ENCODE assay signal across 18 cellular contexts in genomic region chr4:82275431-82276423, GRCh38.
DNase-seq lines count a peak whose midpoint lies in the region; ATAC-seq and TF ChIP-seq lines count a peak whose summit lies in the region.
"Had no signal": no experiment of that assay in that cellular context is flagged by ENCODE, and none has a peak within 500 bp of the region (broad histone marks: within the 10 kb centered on the region; RNA-seq: fewer than 3 reads in every experiment).

No MANE protein-coding gene starts in this region.

- H2AFZ ChIP-seq in neural progenitor cell (replicated peaks), result no peak overlapping the region

- no peak overlapping the region for H3K4me3 ChIP-seq in neural progenitor cell
- H3K4me3 ChIP-seq: right atrium auricular region had no signal

- no peaks in the 10 kb centered on the region for H3K27me3 ChIP-seq in neural progenitor cell
- H3K27me3 ChIP-seq: right atrium auricular region had no signal

- peak; percentile 40 for ATAC-seq in activated naive CD8-positive, alpha-beta T cell treated with anti-CD3 and anti-CD28 coated beads, Interleukin-2, amount 50 U/mL, for 24 hours
- ATAC-seq in HG02870 (IDR thresholded peaks at IDR 0.05; ENCODE audit: unreplicated experiment) (peak; percentile 81), activated B cell treated with CpG ODN at 0.5 μM for 24 hours (ENCODE audit: low read depth) (peak; percentile 49), GM19023 (IDR thresholded peaks at IDR 0.05; ENCODE audit: unreplicated experiment) (no peak), HG02884 (IDR thresholded peaks at IDR 0.05; ENCODE audit: unreplicated experiment) (no peak)
- ATAC-seq in stimulated activated memory B cell treated with anti-CD40 and anti-IgM and Interleukin-4, amounts not matched to agents 10 μg/mL and 1 μg/mL and 100 μg/mL, for 72 hours, result peak; percentile 53

- no peak overlapping the region for H3K27ac ChIP-seq in neural progenitor cell
- H3K27ac ChIP-seq: right atrium auricular region, RWPE1 had no signal

- H3K4me1 ChIP-seq in neural progenitor cell, result peaks cover 4% of the 10 kb centered on the region
- H3K4me1 ChIP-seq: right atrium auricular region had no signal

- no peaks in the 10 kb centered on the region for H3K27me3 Mint-ChIP-seq in activated naive CD8-positive, alpha-beta T cell treated with anti-CD3 and anti-CD28 coated beads, Interleukin-2, amount 50 U/mL, for 24 hours
- H3K27me3 Mint-ChIP-seq in activated naive CD8-positive, alpha-beta T cell treated with anti-CD3 and anti-CD28 coated beads for 36 hours, result peaks cover 4% of the 10 kb centered on the region
- no peaks in the 10 kb centered on the region for H3K27me3 Mint-ChIP-seq in activated B cell treated with CpG ODN at 0.5 μM for 24 hours
- H3K27me3 Mint-ChIP-seq in stimulated activated memory B cell treated with anti-CD40 and anti-IgM and Interleukin-4, amounts not matched to agents 10 μg/mL and 1 μg/mL and 100 μg/mL, for 72 hours, result no peaks in the 10 kb centered on the region
- peaks cover 2% of the 10 kb centered on the region for H3K27me3 Mint-ChIP-seq in neural progenitor cell (ENCODE audit: insufficient read depth, low read depth)

- no peak overlapping the region for H3K4me2 ChIP-seq in neural progenitor cell

- H3F3A ChIP-seq in neural progenitor cell (ENCODE audit: low read depth), result no peaks in the 10 kb centered on the region

- no peaks in the 10 kb centered on the region for H3K36me3 Mint-ChIP-seq in activated naive CD8-positive, alpha-beta T cell treated with anti-CD3 and anti-CD28 coated beads, Interleukin-2, amount 50 U/mL, for 24 hours (ENCODE audit: low read depth)
- H3K36me3 Mint-ChIP-seq in activated naive CD8-positive, alpha-beta T cell treated with anti-CD3 and anti-CD28 coated beads for 36 hours, result no peaks in the 10 kb centered on the region
- H3K36me3 Mint-ChIP-seq in activated B cell treated with CpG ODN at 0.5 μM for 24 hours (ENCODE audit: low read depth), result no peaks in the 10 kb centered on the region
- H3K36me3 Mint-ChIP-seq in stimulated activated memory B cell treated with anti-CD40 and anti-IgM and Interleukin-4, amounts not matched to agents 10 μg/mL and 1 μg/mL and 100 μg/mL, for 72 hours, result no peaks in the 10 kb centered on the region
- H3K36me3 Mint-ChIP-seq in neural progenitor cell, result no peaks in the 10 kb centered on the region

- H3K27ac Mint-ChIP-seq in activated naive CD8-positive, alpha-beta T cell treated with anti-CD3 and anti-CD28 coated beads, Interleukin-2, amount 50 U/mL, for 24 hours, result no peak overlapping the region
- H3K27ac Mint-ChIP-seq in activated naive CD8-positive, alpha-beta T cell treated with anti-CD3 and anti-CD28 coated beads for 36 hours, result no peak overlapping the region
- H3K27ac Mint-ChIP-seq in activated B cell treated with CpG ODN at 0.5 μM for 24 hours (peak overlapping the region; percentile 72), neural progenitor cell (no peak overlapping the region)
- no peak overlapping the region for H3K27ac Mint-ChIP-seq in stimulated activated memory B cell treated with anti-CD40 and anti-IgM and Interleukin-4, amounts not matched to agents 10 μg/mL and 1 μg/mL and 100 μg/mL, for 72 hours
- H3K27ac Mint-ChIP-seq: dendritic cell treated with granulocyte-macrophage colony-stimulating factor and Interleukin-4, amounts not matched to agents 40 ng/mL and 50 ng/mL, for 4 days had no signal

- POLR2A ChIA-PET in activated B cell treated with CpG ODN at 0.5 μM for 24 hours (lab: Charles Lee), result interaction anchor here (1.3 to 3.0 kb wide), 2 partner anchors 9 to 803 kb away, joined by 4 to 17 read pairs; no protein-coding TSS in a partner anchor

- TF ChIP-seq CTCF in activated B cell treated with CpG ODN at 0.5 μM for 24 hours (IDR thresholded peaks at IDR 0.05) (no peak), neural progenitor cell (IDR thresholded peaks at IDR 0.05) (no peak)

- no peaks in the 10 kb centered on the region for H3K9me3 Mint-ChIP-seq in activated naive CD8-positive, alpha-beta T cell treated with anti-CD3 and anti-CD28 coated beads, Interleukin-2, amount 50 U/mL, for 24 hours
- peaks cover 1% of the 10 kb centered on the region for H3K9me3 Mint-ChIP-seq in activated naive CD8-positive, alpha-beta T cell treated with anti-CD3 and anti-CD28 coated beads for 36 hours
- peaks cover 4% of the 10 kb centered on the region for H3K9me3 Mint-ChIP-seq in activated B cell treated with CpG ODN at 0.5 μM for 24 hours
- peaks cover 2% of the 10 kb centered on the region for H3K9me3 Mint-ChIP-seq in stimulated activated memory B cell treated with anti-CD40 and anti-IgM and Interleukin-4, amounts not matched to agents 10 μg/mL and 1 μg/mL and 100 μg/mL, for 72 hours
- H3K9me3 Mint-ChIP-seq in neural progenitor cell, result peaks cover 3% of the 10 kb centered on the region
- H3K9me3 Mint-ChIP-seq: dendritic cell treated with granulocyte-macrophage colony-stimulating factor and Interleukin-4, amounts not matched to agents 40 ng/mL and 50 ng/mL, for 4 days had no signal

- no peaks in the 10 kb centered on the region for H4K20me1 ChIP-seq in neural progenitor cell (ENCODE audit: low read depth)

- no peaks in the 10 kb centered on the region for H3K9me3 ChIP-seq in neural progenitor cell (ENCODE audit: low read depth)
- H3K9me3 ChIP-seq: right atrium auricular region had no signal

- intact Hi-C loops in activated B cell treated with CpG ODN at 0.5 μM for 24 hours (cut with micrococcal nuclease), result loop anchor here (1.0 kb wide), 1 partner anchor 85 kb away; no protein-coding TSS in a partner anchor

- H3K4me3 Mint-ChIP-seq in activated naive CD8-positive, alpha-beta T cell treated with anti-CD3 and anti-CD28 coated beads, Interleukin-2, amount 50 U/mL, for 24 hours, result no peak overlapping the region
- no peak overlapping the region for H3K4me3 Mint-ChIP-seq in activated naive CD8-positive, alpha-beta T cell treated with anti-CD3 and anti-CD28 coated beads for 36 hours
- H3K4me3 Mint-ChIP-seq in activated B cell treated with CpG ODN at 0.5 μM for 24 hours, result peak overlapping the region; percentile 63
- H3K4me3 Mint-ChIP-seq in stimulated activated memory B cell treated with anti-CD40 and anti-IgM and Interleukin-4, amounts not matched to agents 10 μg/mL and 1 μg/mL and 100 μg/mL, for 72 hours, result no peak overlapping the region
- no peak overlapping the region for H3K4me3 Mint-ChIP-seq in neural progenitor cell
- H3K4me3 Mint-ChIP-seq: dendritic cell treated with granulocyte-macrophage colony-stimulating factor and Interleukin-4, amounts not matched to agents 40 ng/mL and 50 ng/mL, for 4 days had no signal

- no peak overlapping the region for H3K9ac ChIP-seq in neural progenitor cell

- H3K36me3 ChIP-seq in neural progenitor cell, result no peaks in the 10 kb centered on the region
- H3K36me3 ChIP-seq: right atrium auricular region had no signal

- no peaks in the 10 kb centered on the region for H3K79me2 ChIP-seq in neural progenitor cell (ENCODE audit: low read depth)

- DNase-seq in activated naive CD8-positive, alpha-beta T cell treated with anti-CD3 and anti-CD28 coated beads, Interleukin-2, amount 50 U/mL, for 24 hours, result no peak
- no peak for DNase-seq in activated naive CD8-positive, alpha-beta T cell treated with anti-CD3 and anti-CD28 coated beads for 36 hours
- no peak for DNase-seq in activated B cell treated with CpG ODN at 0.5 μM for 24 hours
- DNase-seq in neural progenitor cell (ENCODE audit: low spot score), result no peak
- DNase-seq: activated CD4-positive, CD25-positive, alpha-beta regulatory T cell; activated effector memory CD4-positive, alpha-beta T cell treated with Interleukin-2 at 50 U/mL for 16 hours; glutamatergic neuron; NCI-H1092; NCI-H748 treated with DMSO at 0.1 percent for 48 hours; nucleus accumbens; substantia nigra had no signal

- CTCF ChIA-PET in activated B cell treated with CpG ODN at 0.5 μM for 24 hours (lab: Charles Lee), result interaction anchor here (2.8 to 4.4 kb wide), 2 partner anchors 9 to 85 kb away, joined by 13 to 19 read pairs; no protein-coding TSS in a partner anchor

- peaks cover 6% of the 10 kb centered on the region for H3K4me1 Mint-ChIP-seq in activated naive CD8-positive, alpha-beta T cell treated with anti-CD3 and anti-CD28 coated beads, Interleukin-2, amount 50 U/mL, for 24 hours
- H3K4me1 Mint-ChIP-seq in activated naive CD8-positive, alpha-beta T cell treated with anti-CD3 and anti-CD28 coated beads for 36 hours, result peaks cover 4% of the 10 kb centered on the region
- H3K4me1 Mint-ChIP-seq in activated B cell treated with CpG ODN at 0.5 μM for 24 hours (peaks cover 51% of the 10 kb centered on the region), neural progenitor cell (no peaks in the 10 kb centered on the region)
- H3K4me1 Mint-ChIP-seq in stimulated activated memory B cell treated with anti-CD40 and anti-IgM and Interleukin-4, amounts not matched to agents 10 μg/mL and 1 μg/mL and 100 μg/mL, for 72 hours, result peaks cover 43% of the 10 kb centered on the region

Comparison
In these comparisons a context has a peak if more than half of its experiments do, and no peak if none do; other contexts are left out.
1. ATAC-seq: peak in activated naive CD8-positive, alpha-beta T cell treated with anti-CD3 and anti-CD28 coated beads, Interleukin-2, amount 50 U/mL, for 24 hours (single experiment), HG02870 (single experiment), activated B cell treated with CpG ODN at 0.5 μM for 24 hours (single experiment) and stimulated activated memory B cell treated with anti-CD40 and anti-IgM and Interleukin-4, amounts not matched to agents 10 μg/mL and 1 μg/mL and 100 μg/mL, for 72 hours (single experiment); none in GM19023 (single experiment) and HG02884 (single experiment).